Comparison of ENCODE assay signal across 8 cellular contexts in the genomic region with DNA sequence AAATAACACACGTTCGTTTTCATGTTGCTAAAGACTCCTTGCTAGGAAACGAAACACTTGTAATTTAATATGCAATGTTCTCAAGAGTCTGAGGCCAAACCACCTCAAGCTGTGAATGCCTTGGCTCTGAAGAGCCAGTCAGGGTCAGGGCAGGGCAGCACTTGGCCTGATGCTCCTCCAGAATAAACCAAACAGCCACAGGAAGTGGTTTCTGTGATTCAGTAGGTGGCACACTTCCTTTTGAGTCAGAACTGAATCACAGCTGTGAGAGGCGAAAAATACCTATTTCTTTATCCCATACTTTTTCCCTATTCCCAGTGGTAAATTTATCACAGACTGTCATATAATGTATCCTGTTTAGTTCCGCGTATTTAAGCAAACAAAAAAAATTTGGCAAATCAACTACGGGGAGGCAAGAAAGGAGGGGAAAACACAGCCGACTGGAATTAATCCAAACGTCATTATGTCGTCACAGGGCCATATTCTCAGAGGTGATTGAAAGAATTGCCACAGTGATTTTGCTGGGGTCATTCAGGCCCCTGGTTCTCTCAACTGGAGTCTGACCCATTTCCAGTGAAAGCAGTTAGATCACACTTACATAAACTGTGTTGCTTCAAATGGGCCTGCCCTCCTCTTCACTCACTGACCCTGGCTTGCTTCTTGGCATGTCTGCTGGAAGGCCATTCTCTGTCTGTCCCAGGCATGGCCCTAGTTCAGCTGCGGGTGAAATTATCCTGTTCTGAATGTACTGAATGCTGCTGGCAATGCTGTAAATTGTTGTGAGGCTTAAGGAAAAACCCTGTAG.
DNase-seq lines count a peak whose midpoint lies in the region; ATAC-seq and TF ChIP-seq lines count a peak whose summit lies in the region.

No MANE protein-coding gene starts in this region.

- H3K9me2 ChIP-seq in PC-3 (replicated peaks; ENCODE audit: low read length): no peaks in the 10 kb centered on the region

- peak overlapping the region; percentile 66 for H3K4me2 ChIP-seq in PC-3 (ENCODE audit: low read length)

- BruUV-seq in PC-3 (replicated peaks; lab: Mats Ljungman, UMichigan): TSS peak; percentile 93

- H3K9me3 ChIP-seq in PC-3 (ENCODE audit: low read length) (no peaks in the 10 kb centered on the region), neutrophil (no peaks in the 10 kb centered on the region)

- ATAC-seq in GM18873 (IDR thresholded peaks at IDR 0.05; ENCODE audit: low FRiP score, unreplicated experiment) (peak; percentile 96), HG03108 (IDR thresholded peaks at IDR 0.05; ENCODE audit: unreplicated experiment) (peak; percentile 97), PC-3 (peak; percentile 87)

- H3K4me3 ChIP-seq in PC-3 (ENCODE audit: low read length) (peak overlapping the region; percentile 17; the same call in 1 of the 2 replicates), neutrophil (ENCODE audit: low read depth in 1 of 2, low read length in 1 of 2) (peak overlapping the region; percentile 62 to 84)

- H3K27me3 Mint-ChIP-seq in activated T-helper 1 cell treated with anti-CD3 and anti-CD28 coated beads, Interleukin-12 subunit alpha, Interleukin-12 subunit beta, Interleukin-2, Interleukin-4 antibody, amounts not matched to agents 30 ng/mL and 10 ng/mL and 1 ng/mL, durations not matched to agents 14 hours and 24 hours and 36 hours (ENCODE audit: insufficient read depth): no peaks in the 10 kb centered on the region

- H3K27me3 ChIP-seq in PC-3 (ENCODE audit: low read length) (no peaks in the 10 kb centered on the region), neutrophil (no peaks in the 10 kb centered on the region)

- peak overlapping the region; percentile 87 for H3K27ac Mint-ChIP-seq in activated T-helper 1 cell treated with anti-CD3 and anti-CD28 coated beads, Interleukin-12 subunit alpha, Interleukin-12 subunit beta, Interleukin-2, Interleukin-4 antibody, amounts not matched to agents 30 ng/mL and 10 ng/mL and 1 ng/mL, durations not matched to agents 14 hours and 24 hours and 36 hours

- POLR2A ChIA-PET in PC-3 (lab: Charles Lee; ENCODE audit: unreplicated experiment): interaction anchor here (1.0 to 1.2 kb wide), 3 partner anchors 32 to 72 kb away, joined by 3 to 34 read pairs (median 6); a partner anchor contains a TSS

- no peaks in the 10 kb centered on the region for H3K9me3 Mint-ChIP-seq in activated T-helper 1 cell treated with anti-CD3 and anti-CD28 coated beads, Interleukin-12 subunit alpha, Interleukin-12 subunit beta, Interleukin-2, Interleukin-4 antibody, amounts not matched to agents 30 ng/mL and 10 ng/mL and 1 ng/mL, durations not matched to agents 14 hours and 24 hours and 36 hours

- peak overlapping the region; percentile 77 for H3K4me3 Mint-ChIP-seq in activated T-helper 1 cell treated with anti-CD3 and anti-CD28 coated beads, Interleukin-12 subunit alpha, Interleukin-12 subunit beta, Interleukin-2, Interleukin-4 antibody, amounts not matched to agents 30 ng/mL and 10 ng/mL and 1 ng/mL, durations not matched to agents 14 hours and 24 hours and 36 hours

- no peak overlapping the region for H2AFZ ChIP-seq in PC-3 (ENCODE audit: low read length)

- peak; percentile 87 for DNase-seq in AG08396 (ENCODE audit: low spot score)
- DNase-seq in PC-3: peak; percentile 94
- DNase-seq in activated T-helper 1 cell treated with anti-CD3 and anti-CD28 coated beads, Interleukin-12 subunit alpha, Interleukin-12 subunit beta, Interleukin-2, Interleukin-4 antibody, amounts not matched to agents 30 ng/mL and 10 ng/mL and 1 ng/mL, durations not matched to agents 14 hours and 24 hours and 36 hours (ENCODE audit: low spot score): peak; percentile 60
- DNase-seq in fibroblast of peridontal ligament (ENCODE audit: extremely low read depth): peak; percentile 99

- H3K27ac ChIP-seq in PC-3 (ENCODE audit: low read length) (peak overlapping the region; percentile 98), neutrophil (peak overlapping the region; percentile 98), temporal lobe (ENCODE audit: low read depth, low read length) (peak overlapping the region; percentile 36)

- no peaks in the 10 kb centered on the region for H4K20me1 ChIP-seq in PC-3 (ENCODE audit: low read length)

- peaks cover 6% of the 10 kb centered on the region for H3K36me3 Mint-ChIP-seq in activated T-helper 1 cell treated with anti-CD3 and anti-CD28 coated beads, Interleukin-12 subunit alpha, Interleukin-12 subunit beta, Interleukin-2, Interleukin-4 antibody, amounts not matched to agents 30 ng/mL and 10 ng/mL and 1 ng/mL, durations not matched to agents 14 hours and 24 hours and 36 hours (ENCODE audit: low read depth)

- H3F3A ChIP-seq in PC-3 (ENCODE audit: low read length, unreplicated experiment): peaks cover 4% of the 10 kb centered on the region

- H3K36me3 ChIP-seq in PC-3 (ENCODE audit: low read depth, low read length) (no peaks in the 10 kb centered on the region), neutrophil (peaks cover 59% of the 10 kb centered on the region)

- H3K4me1 ChIP-seq in PC-3 (ENCODE audit: insufficient read depth, low read length) (peaks cover 39% of the 10 kb centered on the region), neutrophil (ENCODE audit: control insufficient read depth in 1 of 2, insufficient read depth in 1 of 2, low read depth in 1 of 2, low read length in 1 of 2) (peaks cover 81 to 94% of the 10 kb centered on the region in 2 experiments)

- intact Hi-C loops in PC-3 (cut with micrococcal nuclease): loop anchor here (1.0 to 10.0 kb wide), 3 partner anchors 31 to 207 kb away; no protein-coding TSS in a partner anchor
- intact Hi-C loops in activated T-helper 1 cell treated with anti-CD3 and anti-CD28 coated beads, Interleukin-12 subunit alpha, Interleukin-12 subunit beta, Interleukin-2, Interleukin-4 antibody, amounts not matched to agents 30 ng/mL and 10 ng/mL and 1 ng/mL, durations not matched to agents 14 hours and 24 hours and 36 hours (cut with micrococcal nuclease): loop anchor here (1.0 to 2.0 kb wide), 2 partner anchors 19 to 43 kb away; no protein-coding TSS in a partner anchor

- peaks cover 46% of the 10 kb centered on the region for H3K4me1 Mint-ChIP-seq in activated T-helper 1 cell treated with anti-CD3 and anti-CD28 coated beads, Interleukin-12 subunit alpha, Interleukin-12 subunit beta, Interleukin-2, Interleukin-4 antibody, amounts not matched to agents 30 ng/mL and 10 ng/mL and 1 ng/mL, durations not matched to agents 14 hours and 24 hours and 36 hours (ENCODE audit: low read depth)

- H3K79me2 ChIP-seq in PC-3 (ENCODE audit: low read length): no peaks in the 10 kb centered on the region

- TF ChIP-seq CTCF in PC-3 (conservative IDR thresholded peaks at IDR 0.05; ENCODE audit: low read depth, low read length) (no peak), neutrophil (IDR thresholded peaks at IDR 0.05) (peak; percentile 48)

- CTCF ChIA-PET in PC-3 (lab: Charles Lee): no interaction called here

- H3K9ac ChIP-seq in PC-3 (ENCODE audit: low read length): peak overlapping the region; percentile 81

Comparison
In these comparisons a context has a peak if more than half of its experiments do, and no peak if none do; other contexts are left out.
1. Peak in every context shown above with its lines: DNase-seq, ATAC-seq, H3K4me3 ChIP-seq and H3K27ac ChIP-seq.
2. H3K27ac ChIP-seq: peak in every context shown above with its lines; median percentile 98 in PC-3; 98 in neutrophil; 36 in temporal lobe.